In the genomic region with DNA sequence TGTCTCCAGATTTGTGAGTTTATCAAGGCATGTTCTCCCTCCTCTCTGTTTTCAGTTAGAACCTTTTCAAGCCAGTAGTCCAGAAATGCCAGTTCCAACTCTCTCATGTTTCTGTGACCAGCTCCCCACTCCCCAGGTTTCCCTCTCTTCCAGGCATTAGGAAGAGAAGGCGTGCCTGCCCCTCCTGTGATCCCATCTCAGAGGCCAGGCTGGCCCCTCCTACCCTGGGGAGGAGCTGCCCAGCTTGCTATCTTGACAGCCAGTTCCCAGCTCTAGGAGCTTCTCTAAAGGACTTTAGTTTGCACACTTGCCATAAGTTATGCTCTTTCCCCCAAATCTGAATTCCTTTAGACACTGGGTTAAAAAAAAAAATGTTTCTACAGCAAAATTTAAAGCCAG, we compare ENCODE assay signal across 12 cellular contexts. TPM values are rescaled to one million over a fixed set of nuclear protein-coding genes. Genes with fewer than 3 reads are reported as not detected.
A peak's percentile ranks its signal among the peaks of the same experiment; 100 is the strongest.
DNase-seq lines count a peak whose midpoint lies in the region; ATAC-seq, FAIRE-seq and TF ChIP-seq lines count a peak whose summit lies in the region.
"Had no signal": no experiment of that assay in that cellular context is flagged by ENCODE, and none has a peak within 500 bp of the region (broad histone marks: within the 10 kb centered on the region; RNA-seq: fewer than 3 reads in every experiment).

No MANE protein-coding gene starts in this region.

- H3K4me2 ChIP-seq in astrocyte (ENCODE audit: low read length): no peak overlapping the region

- no peaks in the 10 kb centered on the region for H3K9me3 Mint-ChIP-seq in astrocyte (ENCODE audit: unreplicated experiment)

- H3K4me1 ChIP-seq in cardiac muscle cell (ENCODE audit: low read depth) (peaks cover 13% of the 10 kb centered on the region), astrocyte (ENCODE audit: insufficient read depth, low read length) (no peaks in the 10 kb centered on the region), kidney (ENCODE audit: control insufficient read depth in 1 of 2, insufficient read depth in 1 of 2, low read depth in 1 of 2, low read length in 2 of 2) (peaks cover 8 to 12% of the 10 kb centered on the region in 2 donors), stomach (peaks cover 0 to 12% (median 0%) of the 10 kb centered on the region in 4 donors)
- H3K4me1 ChIP-seq: suprapubic skin had no signal

- TF ChIP-seq CTCF in cardiac muscle cell (IDR thresholded peaks at IDR 0.05; ENCODE audit: low read depth, low read length) (no peak), astrocyte (IDR thresholded peaks at IDR 0.05; ENCODE audit: insufficient read depth, low read depth, low read length) (no peak), kidney (IDR thresholded peaks at IDR 0.05; ENCODE audit: borderline replicate concordance, extremely low read depth, insufficient read depth) (no peak), stomach (IDR thresholded peaks at IDR 0.05) (no peak)

- no peak overlapping the region for H3K4me3 Mint-ChIP-seq in astrocyte (ENCODE audit: unreplicated experiment)

- no peak for TF ChIP-seq POLR2A in stomach (IDR thresholded peaks at IDR 0.05)

- H3K9me3 ChIP-seq in cardiac muscle cell (ENCODE audit: low read depth) (no peaks in the 10 kb centered on the region), astrocyte (ENCODE audit: insufficient read depth, low read depth, low read length) (no peaks in the 10 kb centered on the region), kidney (ENCODE audit: control insufficient read depth in 1 of 2, low read length in 2 of 2) (no peaks in the 10 kb centered on the region), stomach (no peaks in the 10 kb centered on the region)
- H3K9me3 ChIP-seq: suprapubic skin had no signal

- TF ChIP-seq EP300 in stomach (IDR thresholded peaks at IDR 0.05): no peak

- H3K79me2 ChIP-seq in astrocyte (ENCODE audit: insufficient read depth, low read length): no peaks in the 10 kb centered on the region

- H2AFZ ChIP-seq in astrocyte (ENCODE audit: low read depth, low read length): no peak overlapping the region

- peaks cover 56% of the 10 kb centered on the region for H3K36me3 Mint-ChIP-seq in astrocyte (ENCODE audit: low read depth, unreplicated experiment)

- WGBS in stomach, 5 donors: 33 to 50% (median 41%) methylated on average over 1 of the region's 1 CpG

- DNase-seq in cardiac muscle cell (ENCODE audit: low read depth in 1 of 2, low spot score in 1 of 2) (peak; percentile 47 to 73), Right ventricle myocardium inferior (ENCODE audit: missing footprints) (no peak), astrocyte (ENCODE audit: low read depth) (no peak), kidney (peak; percentile 54), stomach (peak; percentile 23)
- DNase-seq in stimulated activated CD4-positive, alpha-beta T cell treated with anti-CD3 and anti-CD28 coated beads, Interleukin-4, amount 100 ng/mL, for 24 hours: no peak
- DNase-seq: activated CD4-positive, alpha-beta T cell treated with anti-CD3 and anti-CD28 coated beads for 48 hours; AML-193; NCI-H524 treated with DMSO at 0.1 percent for 48 hours had no signal

- intact Hi-C loops in Right ventricle myocardium inferior (cut with DNase I) (no loop called here), kidney (cut with DNase I) (no loop called here), stomach (cut with DNase I; ENCODE audit: low total_unique reads) (no loop called here)

- H3K27ac Mint-ChIP-seq in astrocyte (ENCODE audit: unreplicated experiment): no peak overlapping the region

- no peaks in the 10 kb centered on the region for H3K27me3 ChIP-seq in cardiac muscle cell
- H3K27me3 ChIP-seq in astrocyte (ENCODE audit: insufficient read depth, low read length): no peaks in the 10 kb centered on the region
- H3K27me3 ChIP-seq in stomach: no peaks in the 10 kb centered on the region
- H3K27me3 ChIP-seq: suprapubic skin had no signal

- peak overlapping the region; percentile 13 for H3K9ac ChIP-seq in astrocyte (ENCODE audit: low read length)
- H3K9ac ChIP-seq in kidney (ENCODE audit: low read length in 2 of 2): no peak overlapping the region

- FAIRE-seq in astrocyte (lab: Jason Lieb, UNC) (no peak), kidney (lab: Jason Lieb, UNC) (no peak)

- H4K20me1 ChIP-seq in astrocyte (ENCODE audit: insufficient read depth, low read length): no peaks in the 10 kb centered on the region

- H3K36me3 ChIP-seq in cardiac muscle cell (peaks cover 34% of the 10 kb centered on the region), astrocyte (ENCODE audit: insufficient read depth, low read length) (peaks cover 42% of the 10 kb centered on the region), kidney (ENCODE audit: control insufficient read depth in 1 of 2, insufficient read depth in 2 of 2, low read length in 2 of 2) (peaks cover 55 to 84% of the 10 kb centered on the region in 2 donors), stomach (peaks cover 71 to 100% (median 100%) of the 10 kb centered on the region in 4 donors)

- H3K27ac ChIP-seq in cardiac muscle cell: peak overlapping the region; percentile 31
- no peak overlapping the region for H3K27ac ChIP-seq in astrocyte (ENCODE audit: low read depth, low read length)
- H3K27ac ChIP-seq in kidney (ENCODE audit: low read depth in 2 of 2, low read length in 2 of 2): no peak overlapping the region
- H3K27ac ChIP-seq in stomach: no peak overlapping the region
- H3K27ac ChIP-seq: suprapubic skin had no signal

- no peak for ATAC-seq in Right ventricle myocardium inferior
- no peak for ATAC-seq in GM21825 (IDR thresholded peaks at IDR 0.05; ENCODE audit: unreplicated experiment)
- no peak for ATAC-seq in GM21526 (IDR thresholded peaks at IDR 0.05; ENCODE audit: low FRiP score, unreplicated experiment)

- H3K4me1 Mint-ChIP-seq in astrocyte (ENCODE audit: low read depth, unreplicated experiment): peaks cover 15% of the 10 kb centered on the region

- no peaks in the 10 kb centered on the region for H3K27me3 Mint-ChIP-seq in astrocyte (ENCODE audit: low read depth, unreplicated experiment)

- H3K4me3 ChIP-seq in cardiac muscle cell (no peak overlapping the region), astrocyte (ENCODE audit: insufficient read depth, low read depth, low read length) (no peak overlapping the region), kidney (ENCODE audit: low read length in 2 of 2) (no peak overlapping the region), stomach (no peak overlapping the region)
- H3K4me3 ChIP-seq: suprapubic skin had no signal

RNA-seq across cellular contexts. Expression of a gene that starts 8.9 kb away (rescaled TPM):
- total RNA-seq in cardiac muscle cell (37.2 and 65.2 TPM in 2 replicates), Right ventricle myocardium inferior (20.2 TPM), astrocyte (24.2 and 31.0 TPM in 2 replicates), kidney (50.5 TPM), stomach (10 to 100 TPM; 24.4 to 77.6 (median 43.6) TPM)
- polyA plus RNA-seq in cardiac muscle cell (15.5 and 35.2 TPM in 2 replicates), kidney (ENCODE audit: insufficient read depth, low read depth, low replicate concordance) (91.2 TPM), stomach (100 to 1,000 TPM in 2 of 3 donors, 10 to 100 TPM in 1; 64.2 to 173 (median 143) TPM)

RNA-seq across cellular contexts. Expression of a gene that starts 55.1 kb away (rescaled TPM):
- total RNA-seq in cardiac muscle cell (16.5 and 28.2 TPM in 2 replicates), Right ventricle myocardium inferior (22.5 TPM), astrocyte (28.5 and 30.0 TPM in 2 replicates), kidney (66.8 TPM), stomach (10 to 100 TPM; 49.6 to 69.3 (median 56.7) TPM)
- polyA plus RNA-seq in cardiac muscle cell (10.3 and 11.5 TPM in 2 replicates), kidney (ENCODE audit: insufficient read depth, low read depth, low replicate concordance) (10.4 TPM), stomach (10 to 100 TPM in 1 of 3 donors, 1 to 10 TPM in 2; 4.9 to 10.2 (median 9.3) TPM)

RNA-seq across cellular contexts. Expression of a gene that starts 55.2 kb away (rescaled TPM):
- 25.5 and 31.3 TPM in 2 replicates for total RNA-seq in cardiac muscle cell
- 33.3 and 38.8 TPM in 2 replicates for polyA plus RNA-seq in cardiac muscle cell
- 18.0 TPM for total RNA-seq in Right ventricle myocardium inferior
- 54.5 and 57.1 TPM in 2 replicates for total RNA-seq in astrocyte
- 36.5 TPM for total RNA-seq in kidney
- 44.3 TPM for polyA plus RNA-seq in kidney (ENCODE audit: insufficient read depth, low read depth, low replicate concordance)
- total RNA-seq in stomach: 10 to 100 TPM in 4 of 5 donors, 1 to 10 TPM in 1; 5.8 to 52.2 (median 29.6) TPM
- 10 to 100 TPM; 28.3 to 46.1 (median 30.6) TPM for polyA plus RNA-seq in stomach

Comparison
In these comparisons a context has a peak if more than half of its experiments do, and no peak if none do; other contexts are left out.
1. DNase-seq: peak in cardiac muscle cell (2 of 2), kidney (single experiment) and stomach (single experiment); none in Right ventricle myocardium inferior (single experiment), astrocyte (single experiment) and stimulated activated CD4-positive, alpha-beta T cell treated with anti-CD3 and anti-CD28 coated beads, Interleukin-4, amount 100 ng/mL, for 24 hours (single experiment).